In the genomic region with DNA sequence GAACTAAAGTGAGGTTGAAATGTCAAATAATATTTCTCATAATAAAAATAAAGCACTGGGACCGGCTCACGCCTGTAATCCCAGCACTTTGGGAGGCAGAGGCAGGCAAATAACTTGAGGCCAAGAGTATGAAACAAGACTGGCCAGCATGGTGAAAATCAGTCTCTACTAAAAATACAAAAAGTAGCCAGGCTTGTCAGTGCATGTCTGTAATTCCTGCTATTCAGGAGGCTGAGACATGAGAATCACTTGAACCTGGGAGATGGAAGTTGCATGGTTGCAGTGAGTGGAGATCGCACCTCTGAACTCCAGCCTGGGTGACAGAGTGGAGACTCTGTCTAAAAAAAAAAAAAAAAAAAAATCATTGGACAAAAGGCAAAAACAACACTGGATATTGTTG, we compare ENCODE assay signal across 8 cellular contexts. TPM values are rescaled to one million over a fixed set of nuclear protein-coding genes. Genes with fewer than 3 reads are reported as not detected.
"Had no signal": no experiment of that assay in that cellular context is flagged by ENCODE, and none has a peak within 500 bp of the region (broad histone marks: within the 10 kb centered on the region; RNA-seq: fewer than 3 reads in every experiment).

No MANE protein-coding gene starts in this region.

- FAIRE-seq: H1, H54, HepG2 had no signal

- H3K4me3 ChIP-seq: GM23338 had no signal

- DNase-seq: H9, HCEC 1CT, KBM-7 had no signal

- ATAC-seq: GM23338, HepG2 had no signal

RNA-seq across cellular contexts. Expression of a gene that starts 38.4 kb away (rescaled TPM):
- total RNA-seq: GM23338, H1, H9, HepG2 had no signal
- polyA plus RNA-seq: GM23338, H1, HepG2, IgD-negative memory B cell had no signal
